In genomic region chr7:29878081-29878688, GRCh38 we compare ENCODE assay signal across 8 cellular contexts.
A peak's percentile ranks its signal among the peaks of the same experiment; 100 is the strongest.
DNase-seq lines count a peak whose midpoint lies in the region; ATAC-seq and TF ChIP-seq lines count a peak whose summit lies in the region.

No MANE protein-coding gene starts in this region.

- ATAC-seq in heart left ventricle (no peak), gastroesophageal sphincter (no peak), thoracic aorta (ENCODE audit: insufficient number of reproducible peaks, low FRiP score, low read depth) (no peak), HG02610 (IDR thresholded peaks at IDR 0.05; ENCODE audit: unreplicated experiment) (no peak)

- no peaks in the 10 kb centered on the region for H3K9me3 ChIP-seq in heart left ventricle
- H3K9me3 ChIP-seq in right atrium auricular region, result no peaks in the 10 kb centered on the region
- no peaks in the 10 kb centered on the region for H3K9me3 ChIP-seq in gastroesophageal sphincter
- H3K9me3 ChIP-seq in thoracic aorta, result no peaks in the 10 kb centered on the region

- TF ChIP-seq EP300 in gastroesophageal sphincter (IDR thresholded peaks at IDR 0.05), result no peak

- intact Hi-C loops in heart left ventricle (cut with DNase I), result loop anchor here in 1 of 10 donors (5.0 kb wide), 1 partner anchor 126 kb away; no protein-coding TSS in a partner anchor

- H3K4me3 ChIP-seq in heart left ventricle (no peak overlapping the region), right atrium auricular region (no peak overlapping the region), gastroesophageal sphincter (no peak overlapping the region), thoracic aorta (no peak overlapping the region)

- TF ChIP-seq POLR2A in heart left ventricle (IDR thresholded peaks at IDR 0.05), result no peak
- no peak for TF ChIP-seq POLR2A in gastroesophageal sphincter (IDR thresholded peaks at IDR 0.05)

- DNase-seq in heart left ventricle (no peak), right atrium auricular region (ENCODE audit: low spot score) (no peak), LHCN-M2 (ENCODE audit: low read depth) (peak; percentile 52), thoracic aorta (ENCODE audit: low spot score) (no peak), activated T-cell treated with anti-CD3 and anti-CD28 coated beads for 4 hours (no peak)

- 59 to 74% (median 63%) methylated on average over 5 of the region's 5 CpGs for WGBS in heart left ventricle, 4 donors
- WGBS in gastroesophageal sphincter (ENCODE audit: low coverage in 1 of 2), 2 donors, result 30 to 52% methylated on average over 2 to 5 of the region's 5 CpGs

- peak in 11 of 12 donors; percentile 7 to 58 (median 39) for TF ChIP-seq CTCF in heart left ventricle (IDR thresholded peaks at IDR 0.05)
- TF ChIP-seq CTCF in right atrium auricular region (IDR thresholded peaks at IDR 0.05), result peak in 1 of 2 donors; percentile 55
- TF ChIP-seq CTCF in VCaP (conservative IDR thresholded peaks at IDR 0.05), result peak; percentile 83
- TF ChIP-seq CTCF in gastroesophageal sphincter (IDR thresholded peaks at IDR 0.05), result peak; percentile 36 to 64 (median 48)
- peak; percentile 54 for TF ChIP-seq CTCF in thoracic aorta (IDR thresholded peaks at IDR 0.05)

- H3K27me3 ChIP-seq in heart left ventricle (no peaks in the 10 kb centered on the region), right atrium auricular region (no peaks in the 10 kb centered on the region), gastroesophageal sphincter (no peaks in the 10 kb centered on the region), thoracic aorta (replicated peaks; ENCODE audit: insufficient read depth) (no peaks in the 10 kb centered on the region)

- H3K4me1 ChIP-seq in heart left ventricle, result peaks cover 0 to 9% (median 0%) of the 10 kb centered on the region in 12 donors
- no peaks in the 10 kb centered on the region for H3K4me1 ChIP-seq in right atrium auricular region
- H3K4me1 ChIP-seq in gastroesophageal sphincter, result peaks cover 0 to 19% (median 0%) of the 10 kb centered on the region in 3 donors
- H3K4me1 ChIP-seq in thoracic aorta (ENCODE audit: control insufficient read depth in 1 of 2, low read depth in 2 of 2), result peaks cover 0 to under 1% of the 10 kb centered on the region in 2 donors

- no peaks in the 10 kb centered on the region for H3K36me3 ChIP-seq in heart left ventricle
- H3K36me3 ChIP-seq in right atrium auricular region, result no peaks in the 10 kb centered on the region
- H3K36me3 ChIP-seq in gastroesophageal sphincter, result no peaks in the 10 kb centered on the region
- no peaks in the 10 kb centered on the region for H3K36me3 ChIP-seq in thoracic aorta

- H3K27ac ChIP-seq in heart left ventricle (no peak overlapping the region), right atrium auricular region (no peak overlapping the region), VCaP (no peak overlapping the region), gastroesophageal sphincter (no peak overlapping the region), thoracic aorta (no peak overlapping the region)
